ENCODE assay signal across 19 cellular contexts in the genomic region with DNA sequence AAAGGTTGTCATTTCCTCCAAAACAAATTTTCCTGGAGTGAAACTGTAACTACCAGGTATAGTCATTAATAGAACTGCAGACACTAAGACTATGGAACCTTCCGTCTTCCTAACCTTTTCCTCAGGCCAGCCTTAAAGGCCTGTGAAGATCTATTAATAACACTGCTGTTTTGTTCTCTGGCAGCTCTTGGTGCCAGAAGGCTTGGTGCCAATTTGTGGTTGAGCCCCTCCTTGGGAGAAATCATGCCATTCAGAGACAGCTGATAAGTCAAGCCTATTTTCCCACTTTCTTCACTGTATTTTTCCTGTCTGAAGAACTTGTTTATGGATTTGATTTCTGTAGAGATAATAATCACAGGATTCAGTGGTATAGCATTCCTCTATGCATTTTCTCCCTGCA.
A peak's percentile ranks its signal among the peaks of the same experiment; 100 is the strongest.
DNase-seq lines count a peak whose midpoint lies in the region; ATAC-seq, FAIRE-seq and TF ChIP-seq lines count a peak whose summit lies in the region.
"Had no signal": no experiment of that assay in that cellular context is flagged by ENCODE, and none has a peak within 500 bp of the region (broad histone marks: within the 10 kb centered on the region; RNA-seq: fewer than 3 reads in every experiment).

No MANE protein-coding gene starts in this region.

- H3K9me3 ChIP-seq in endothelial cell of umbilical vein (replicated peaks; ENCODE audit: control insufficient read depth, insufficient read depth, low read length) = no peaks in the 10 kb centered on the region
- H3K9me3 ChIP-seq: ascending aorta; BLaER1 treated with 17β-estradiol and CSF1 and Interleukin-3, amounts not matched to agents 10 nM and 100 nM had no signal

- no peak overlapping the region for H3K4me3 Mint-ChIP-seq in activated T-helper 17 cell treated with anti-CD3 and anti-CD28 coated beads, Interleukin-2, amount 50 U/mL, for 72 hours
- H3K4me3 Mint-ChIP-seq: GM23338; naive thymus-derived CD8-positive, alpha-beta T cell; WTC11 had no signal

- POLR2A ChIA-PET in endothelial cell of umbilical vein (lab: Charles Lee) = no interaction called here

- DNase-seq in Daoy (ENCODE audit: low read depth) (peak; percentile 7), NCI-H446 (lab: John Stamatoyannopoulos, UW) (peak; percentile 85 to 89), endothelial cell of umbilical vein (ENCODE audit: low read depth, low spot score) (peak; percentile 28), retinal pigment epithelial cell (ENCODE audit: low read depth) (peak; percentile 93), RPMI8226 (no peak), foreskin fibroblast (no peak)
- DNase-seq: activated gamma-delta T cell; EL; naive thymus-derived CD8-positive, alpha-beta T cell; NCI-H2029 treated with DMSO at 0.1 percent for 48 hours; NCI-H82; stimulated activated CD4-positive, alpha-beta T cell treated with anti-CD3 and anti-CD28 coated beads, Interleukin-15, amount 100 ng/mL, for 24 hours had no signal

- H3K79me2 ChIP-seq in endothelial cell of umbilical vein (ENCODE audit: control insufficient read depth, insufficient read depth, low read length) = no peaks in the 10 kb centered on the region

- no peak overlapping the region for H3K27ac ChIP-seq in endothelial cell of umbilical vein (ENCODE audit: insufficient read depth, low read depth, low read length)
- H3K27ac ChIP-seq: ascending aorta; BLaER1 treated with 17β-estradiol and CSF1 and Interleukin-3, amounts not matched to agents 10 nM and 100 nM; RWPE1 had no signal

- no peak for TF ChIP-seq POLR2A in endothelial cell of umbilical vein (IDR thresholded peaks at IDR 0.05; ENCODE audit: low read depth, low read length)

- H2AFZ ChIP-seq in endothelial cell of umbilical vein (ENCODE audit: low read depth, low read length) = no peak overlapping the region
- H2AFZ ChIP-seq: GM23338 had no signal

- no peak for FAIRE-seq in endothelial cell of umbilical vein (lab: Jason Lieb, UNC)

- intact Hi-C loops in endothelial cell of umbilical vein (cut with micrococcal nuclease) = loop anchor here (10.0 kb wide), 1 partner anchor 1524 kb away; no protein-coding TSS in a partner anchor

- H3K27me3 ChIP-seq in endothelial cell of umbilical vein (ENCODE audit: control insufficient read depth in 2 of 2, insufficient read depth in 2 of 2, low read length in 2 of 2) = peaks cover 0 to 5% of the 10 kb centered on the region in 2 experiments
- H3K27me3 ChIP-seq: ascending aorta; BLaER1 treated with 17β-estradiol and CSF1 and Interleukin-3, amounts not matched to agents 10 nM and 100 nM had no signal

- H3K4me3 ChIP-seq in endothelial cell of umbilical vein (replicated peaks in 1 of 3; ENCODE audit: insufficient read depth in 1 of 3, low read depth in 1 of 3, low read length in 3 of 3) (no peak overlapping the region), retinal pigment epithelial cell (ENCODE audit: low read length) (no peak overlapping the region), foreskin fibroblast (ENCODE audit: low read depth in 1 of 2, low read length in 2 of 2) (no peak overlapping the region)
- H3K4me3 ChIP-seq: ascending aorta; BLaER1 treated with 17β-estradiol and CSF1 and Interleukin-3, amounts not matched to agents 10 nM and 100 nM; GM23338 had no signal

- no peak overlapping the region for H3K27ac Mint-ChIP-seq in activated T-helper 17 cell treated with anti-CD3 and anti-CD28 coated beads, Interleukin-2, amount 50 U/mL, for 72 hours
- H3K27ac Mint-ChIP-seq: GM23338; naive thymus-derived CD8-positive, alpha-beta T cell; progenitor cell of endocrine pancreas; WTC11 had no signal

- dilution Hi-C loops in endothelial cell of umbilical vein (cut with MboI; ENCODE audit: extremely low pct_ligation_motif_present, low sequenced_read_pairs) = no loop called here

- BruUV-seq in endothelial cell of umbilical vein (replicated peaks; lab: Mats Ljungman, UMichigan) = no TSS peak

- no peaks in the 10 kb centered on the region for H3K36me3 Mint-ChIP-seq in activated T-helper 17 cell treated with anti-CD3 and anti-CD28 coated beads, Interleukin-2, amount 50 U/mL, for 72 hours (ENCODE audit: low read depth)
- H3K36me3 Mint-ChIP-seq: naive thymus-derived CD8-positive, alpha-beta T cell; WTC11 had no signal

- H3K9me3 Mint-ChIP-seq in activated T-helper 17 cell treated with anti-CD3 and anti-CD28 coated beads, Interleukin-2, amount 50 U/mL, for 72 hours = peaks cover 13% of the 10 kb centered on the region
- H3K9me3 Mint-ChIP-seq: GM23338, WTC11 had no signal

- no peak for ATAC-seq in activated T-helper 17 cell treated with anti-CD3 and anti-CD28 coated beads, Interleukin-2, amount 50 U/mL, for 72 hours (replicated peaks)
- ATAC-seq: GM23338; naive thymus-derived CD8-positive, alpha-beta T cell; WTC11 had no signal

- no peaks in the 10 kb centered on the region for H3K36me3 ChIP-seq in endothelial cell of umbilical vein (ENCODE audit: control insufficient read depth in 2 of 2, extremely low read depth in 1 of 2, insufficient read depth in 2 of 2, low read length in 2 of 2)
- H3K36me3 ChIP-seq: ascending aorta; BLaER1 treated with 17β-estradiol and CSF1 and Interleukin-3, amounts not matched to agents 10 nM and 100 nM had no signal

- CTCF ChIA-PET in endothelial cell of umbilical vein (lab: Charles Lee) = interaction anchor here (1.1 to 1.6 kb wide), 2 partner anchors 521 to 1253 kb away, joined by 3 to 6 read pairs; no protein-coding TSS in a partner anchor

- H3K27me3 Mint-ChIP-seq in activated T-helper 17 cell treated with anti-CD3 and anti-CD28 coated beads, Interleukin-2, amount 50 U/mL, for 72 hours = no peaks in the 10 kb centered on the region
- H3K27me3 Mint-ChIP-seq: naive thymus-derived CD8-positive, alpha-beta T cell; progenitor cell of endocrine pancreas had no signal

- no peaks in the 10 kb centered on the region for H4K20me1 ChIP-seq in endothelial cell of umbilical vein (replicated peaks; ENCODE audit: control insufficient read depth, extremely low read depth, insufficient read depth, low read length)
- H4K20me1 ChIP-seq: BLaER1 treated with 17β-estradiol and CSF1 and Interleukin-3, amounts not matched to agents 10 nM and 100 nM had no signal

- H3K9me1 ChIP-seq in endothelial cell of umbilical vein (replicated peaks; ENCODE audit: control insufficient read depth, extremely low read depth, insufficient read depth, low read length) = no peaks in the 10 kb centered on the region

- H3K9ac ChIP-seq in endothelial cell of umbilical vein (replicated peaks; ENCODE audit: extremely low read depth, insufficient read depth, low read length) = no peak overlapping the region
- H3K9ac ChIP-seq: BLaER1 treated with 17β-estradiol and CSF1 and Interleukin-3, amounts not matched to agents 10 nM and 100 nM had no signal

- no peak overlapping the region for H3K4me2 ChIP-seq in endothelial cell of umbilical vein (ENCODE audit: insufficient read depth, low read length)
- H3K4me2 ChIP-seq: BLaER1 treated with 17β-estradiol and CSF1 and Interleukin-3, amounts not matched to agents 10 nM and 100 nM; GM23338 had no signal

- no peaks in the 10 kb centered on the region for H3K4me1 ChIP-seq in endothelial cell of umbilical vein (ENCODE audit: control insufficient read depth, extremely low read depth, insufficient read depth, low read length)
- H3K4me1 ChIP-seq: ascending aorta; BLaER1 treated with 17β-estradiol and CSF1 and Interleukin-3, amounts not matched to agents 10 nM and 100 nM had no signal

- H3K4me1 Mint-ChIP-seq in activated T-helper 17 cell treated with anti-CD3 and anti-CD28 coated beads, Interleukin-2, amount 50 U/mL, for 72 hours = no peaks in the 10 kb centered on the region
- H3K4me1 Mint-ChIP-seq: naive thymus-derived CD8-positive, alpha-beta T cell had no signal

- no peak for TF ChIP-seq CTCF in endothelial cell of umbilical vein (IDR thresholded peaks at IDR 0.05; ENCODE audit: extremely low read depth in 1 of 2, insufficient read depth in 1 of 2, low read depth in 1 of 2, low read length in 2 of 2)
- no peak for TF ChIP-seq CTCF in retinal pigment epithelial cell (conservative IDR thresholded peaks at IDR 0.05; ENCODE audit: low read depth, low read length)
- no peak for TF ChIP-seq CTCF in foreskin fibroblast (IDR thresholded peaks at IDR 0.05; ENCODE audit: low read depth, low read length)

TF ChIP-seq in endothelial cell of umbilical vein, 7 proteins besides CTCF, POLR2A, EP300 and RAD21:
- TF ChIP-seq FOS (IDR thresholded peaks at IDR 0.05; ENCODE audit: borderline replicate concordance, insufficient read depth, low read length) (no peak), MAX (IDR thresholded peaks at IDR 0.05; ENCODE audit: insufficient read depth, insufficient read length) (no peak), JUN (IDR thresholded peaks at IDR 0.05; ENCODE audit: borderline replicate concordance, insufficient read depth, insufficient read length, low read depth) (no peak), MYC (IDR thresholded peaks at IDR 0.05; ENCODE audit: low read depth, low read length) (no peak), POLR2AphosphoS5 (IDR thresholded peaks at IDR 0.05; ENCODE audit: insufficient read depth, low read depth, low read length) (no peak), GATA2 (IDR thresholded peaks at IDR 0.05; ENCODE audit: insufficient read depth, insufficient read length, low read depth, low read length) (no peak)
TF ChIP-seq in endothelial cell of umbilical vein: peak in this region for 0.

Comparison
In these comparisons a context has a peak if more than half of its experiments do, and no peak if none do; other contexts are left out.
1. DNase-seq: peak in Daoy (single experiment), NCI-H446 (2 of 2), endothelial cell of umbilical vein (single experiment) and retinal pigment epithelial cell (single experiment); none in RPMI8226 (single experiment) and foreskin fibroblast (0 of 2).